ENCODE assay signal across 19 cellular contexts in genomic region chr22:36284171-36284571, GRCh38. TPM values are rescaled to one million over a fixed set of nuclear protein-coding genes. Genes with fewer than 3 reads are reported as not detected.
DNase-seq lines count a peak whose midpoint lies in the region; ATAC-seq and TF ChIP-seq lines count a peak whose summit lies in the region.
"Had no signal": no experiment of that assay in that cellular context is flagged by ENCODE, and none has a peak within 500 bp of the region (broad histone marks: within the 10 kb centered on the region; RNA-seq: fewer than 3 reads in every experiment).

No MANE protein-coding gene starts in this region.

- ATAC-seq in stimulated activated naive CD8-positive, alpha-beta T cell treated with anti-CD3 and anti-CD28 coated beads, Interleukin-15, Interleukin-2, amounts not matched to agents 100 U/mL and 50 U/mL, for 24 hours = peak; percentile 8
- no peak for ATAC-seq in stimulated activated naive CD8-positive, alpha-beta T cell treated with anti-CD3 and anti-CD28 coated beads, Interleukin-15, amount 100 ng/mL, for 72 hours
- ATAC-seq: activated T-helper 17 cell treated with anti-CD3 and anti-CD28 coated beads, Interleukin-2, amount 50 U/mL, for 72 hours had no signal

- H3K27me3 Mint-ChIP-seq in stimulated activated naive CD8-positive, alpha-beta T cell treated with anti-CD3 and anti-CD28 coated beads, Interleukin-15, amount 100 ng/mL, for 72 hours = no peaks in the 10 kb centered on the region
- no peaks in the 10 kb centered on the region for H3K27me3 Mint-ChIP-seq in activated naive CD8-positive, alpha-beta T cell treated with anti-CD3 and anti-CD28 coated beads for 36 hours
- H3K27me3 Mint-ChIP-seq: activated T-helper 17 cell treated with anti-CD3 and anti-CD28 coated beads, Interleukin-2, amount 50 U/mL, for 72 hours had no signal

- no peaks in the 10 kb centered on the region for H3K27me3 ChIP-seq in neutrophil
- H3K27me3 ChIP-seq: colonic mucosa had no signal

- DNase-seq in stimulated activated naive CD8-positive, alpha-beta T cell treated with anti-CD3 and anti-CD28 coated beads, Interleukin-15, Interleukin-2, amounts not matched to agents 100 U/mL and 50 U/mL, for 24 hours = no peak
- DNase-seq in stimulated activated naive CD8-positive, alpha-beta T cell treated with anti-CD3 and anti-CD28 coated beads, Interleukin-15, amount 100 ng/mL, for 72 hours = no peak
- DNase-seq in activated naive CD8-positive, alpha-beta T cell treated with anti-CD3 and anti-CD28 coated beads for 36 hours = no peak
- DNase-seq in NOMO-1 treated with dmso at 0.1 percent for 144 hours (lab: John Stamatoyannopoulos, UW; ENCODE audit: unreplicated experiment) = no peak
- DNase-seq in mucosa of gallbladder (ENCODE audit: low spot score) = no peak
- DNase-seq in NCI-H1436 (lab: John Stamatoyannopoulos, UW) = no peak
- DNase-seq: activated CD4-positive, alpha-beta T cell treated with anti-CD3 and anti-CD28 coated beads for 1 hour; CD4-positive, CD25-positive, alpha-beta regulatory T cell; colonic mucosa; endodermal cell; NCI-H1694; NCI-H2171; NCI-H526 treated with DMSO at 0.1 percent for 48 hours; stimulated activated CD4-positive, alpha-beta T cell treated with anti-CD3 and anti-CD28 coated beads, Interleukin-4, amount 100 ng/mL, for 24 hours had no signal

- H3K4me1 ChIP-seq in neutrophil (ENCODE audit: control insufficient read depth in 1 of 2, insufficient read depth in 1 of 2, low read depth in 1 of 2, low read length in 1 of 2) = peaks cover 5 to 8% of the 10 kb centered on the region in 2 experiments
- H3K4me1 ChIP-seq: colonic mucosa had no signal

- no peaks in the 10 kb centered on the region for H3K9me3 Mint-ChIP-seq in stimulated activated naive CD8-positive, alpha-beta T cell treated with anti-CD3 and anti-CD28 coated beads, Interleukin-15, amount 100 ng/mL, for 72 hours
- no peaks in the 10 kb centered on the region for H3K9me3 Mint-ChIP-seq in activated naive CD8-positive, alpha-beta T cell treated with anti-CD3 and anti-CD28 coated beads for 36 hours
- H3K9me3 Mint-ChIP-seq: activated T-helper 17 cell treated with anti-CD3 and anti-CD28 coated beads, Interleukin-2, amount 50 U/mL, for 72 hours; endodermal cell had no signal

- H3K4me1 Mint-ChIP-seq in stimulated activated naive CD8-positive, alpha-beta T cell treated with anti-CD3 and anti-CD28 coated beads, Interleukin-15, amount 100 ng/mL, for 72 hours = peaks cover 31% of the 10 kb centered on the region
- H3K4me1 Mint-ChIP-seq in activated naive CD8-positive, alpha-beta T cell treated with anti-CD3 and anti-CD28 coated beads for 36 hours = peaks cover 13% of the 10 kb centered on the region
- H3K4me1 Mint-ChIP-seq: endodermal cell had no signal

- H3K4me3 ChIP-seq in neutrophil (ENCODE audit: low read depth in 1 of 2, low read length in 1 of 2) = no peak overlapping the region
- H3K4me3 ChIP-seq: colonic mucosa, lung had no signal

- peaks cover 4% of the 10 kb centered on the region for H3K9me3 ChIP-seq in neutrophil
- H3K9me3 ChIP-seq: colonic mucosa had no signal

- H3K36me3 ChIP-seq in neutrophil = peaks cover 100% of the 10 kb centered on the region

- TF ChIP-seq CTCF in neutrophil (IDR thresholded peaks at IDR 0.05) = no peak

- H3K36me3 Mint-ChIP-seq in activated naive CD8-positive, alpha-beta T cell treated with anti-CD3 and anti-CD28 coated beads for 36 hours = peaks cover 44% of the 10 kb centered on the region

- peak overlapping the region in 1 of 2 donors; percentile 35 for H3K4me3 Mint-ChIP-seq in stimulated activated naive CD8-positive, alpha-beta T cell treated with anti-CD3 and anti-CD28 coated beads, Interleukin-15, amount 100 ng/mL, for 72 hours
- no peak overlapping the region for H3K4me3 Mint-ChIP-seq in activated naive CD8-positive, alpha-beta T cell treated with anti-CD3 and anti-CD28 coated beads for 36 hours
- H3K4me3 Mint-ChIP-seq: activated T-helper 17 cell treated with anti-CD3 and anti-CD28 coated beads, Interleukin-2, amount 50 U/mL, for 72 hours; endodermal cell had no signal

- H3K27ac ChIP-seq in neutrophil = peak overlapping the region; percentile 49
- H3K27ac ChIP-seq: colonic mucosa, KMS-11 had no signal

- no peak overlapping the region for H3K27ac Mint-ChIP-seq in stimulated activated naive CD8-positive, alpha-beta T cell treated with anti-CD3 and anti-CD28 coated beads, Interleukin-15, amount 100 ng/mL, for 72 hours
- H3K27ac Mint-ChIP-seq in activated naive CD8-positive, alpha-beta T cell treated with anti-CD3 and anti-CD28 coated beads for 36 hours = peak overlapping the region; percentile 20
- H3K27ac Mint-ChIP-seq: activated T-helper 17 cell treated with anti-CD3 and anti-CD28 coated beads, Interleukin-2, amount 50 U/mL, for 72 hours; CD4-positive, CD25-positive, alpha-beta regulatory T cell; endodermal cell had no signal

RNA-seq across cellular contexts. Expression of gene APOL1, which starts 31.2 kb away (rescaled TPM):
- 10 to 100 TPM; 17.6 to 19.3 TPM for total RNA-seq in activated naive CD8-positive, alpha-beta T cell treated with anti-CD3 and anti-CD28 coated beads for 36 hours
- 145 TPM for total RNA-seq in mucosa of gallbladder
- total RNA-seq: G401 had no signal

RNA-seq across cellular contexts. Expression of gene APOL2, which starts 44.8 kb away (rescaled TPM):
- total RNA-seq in activated naive CD8-positive, alpha-beta T cell treated with anti-CD3 and anti-CD28 coated beads for 36 hours = 10 to 100 TPM; 54.3 to 57.0 TPM
- 58.2 TPM for total RNA-seq in mucosa of gallbladder
